Comparison of ENCODE assay signal across 8 cellular contexts in genomic region chr11:115504279-115505158, GRCh38. TPM values are rescaled to one million over a fixed set of nuclear protein-coding genes. Genes with fewer than 3 reads are reported as not detected.
A peak's percentile ranks its signal among the peaks of the same experiment; 100 is the strongest.
DNase-seq lines count a peak whose midpoint lies in the region; ATAC-seq and TF ChIP-seq lines count a peak whose summit lies in the region.

Gene CADM1, minus strand, starts transcription at chr11:115504415.

- peaks cover 29% of the 10 kb centered on the region for H3K27me3 Mint-ChIP-seq in activated naive CD8-positive, alpha-beta T cell treated with anti-CD3 and anti-CD28 coated beads, Interleukin-2, amount 10 ng/mL, durations not matched to agents 7 days and 5 days

- TF ChIP-seq CTCF in AG09319 (IDR thresholded peaks at IDR 0.05; ENCODE audit: low read depth, low read length): peak; percentile 32

- POLR2A ChIA-PET in activated naive CD8-positive, alpha-beta T cell treated with anti-CD3 and anti-CD28 coated beads, Interleukin-2, amount 10 ng/mL, durations not matched to agents 7 days and 5 days (lab: Charles Lee): no interaction called here

- in situ Hi-C loops in SK-MEL-5 (cut with HindIII; ENCODE audit: low pct_unique_long_range_greater_than_20kb, low sequenced_read_pairs): no loop called here

- H3K27ac Mint-ChIP-seq in activated naive CD8-positive, alpha-beta T cell treated with anti-CD3 and anti-CD28 coated beads, Interleukin-2, amount 10 ng/mL, durations not matched to agents 7 days and 5 days: no peak within 1 kb of the TSS

- H3K4me1 Mint-ChIP-seq in activated naive CD8-positive, alpha-beta T cell treated with anti-CD3 and anti-CD28 coated beads, Interleukin-2, amount 10 ng/mL, durations not matched to agents 7 days and 5 days: no peaks in the 10 kb centered on the region

- DNase-seq in AG09319 (ENCODE audit: extremely low read depth, low read depth): peak; percentile 14
- peak; percentile 88 for DNase-seq in LoVo (ENCODE audit: low spot score)
- peak; percentile 94 for DNase-seq in SK-MEL-5 (ENCODE audit: low read depth, low spot score)
- DNase-seq in activated naive CD8-positive, alpha-beta T cell treated with anti-CD3 and anti-CD28 coated beads, Interleukin-2, amount 10 ng/mL, durations not matched to agents 7 days and 5 days: peak; percentile 58
- peak; percentile 93 for DNase-seq in Right ventricle myocardium inferior (ENCODE audit: missing footprints)
- DNase-seq in occipital lobe (lab: John Stamatoyannopoulos, UW): peak; percentile 97
- DNase-seq in superior temporal gyrus (ENCODE audit: extremely low spot score): peak; percentile 98

- no peaks in the 10 kb centered on the region for H3K9me3 Mint-ChIP-seq in activated naive CD8-positive, alpha-beta T cell treated with anti-CD3 and anti-CD28 coated beads, Interleukin-2, amount 10 ng/mL, durations not matched to agents 7 days and 5 days

- ATAC-seq in GM19438 (IDR thresholded peaks at IDR 0.05; ENCODE audit: low read depth, unreplicated experiment) (peak; percentile 75), Right ventricle myocardium inferior (peak; percentile 95)
- peak; percentile 74 for ATAC-seq in activated naive CD8-positive, alpha-beta T cell treated with anti-CD3 and anti-CD28 coated beads, Interleukin-2, amount 10 ng/mL, durations not matched to agents 7 days and 5 days (ENCODE audit: low read depth)

- peak within 1 kb of the TSS; percentile 38 for H3K4me3 Mint-ChIP-seq in activated naive CD8-positive, alpha-beta T cell treated with anti-CD3 and anti-CD28 coated beads, Interleukin-2, amount 10 ng/mL, durations not matched to agents 7 days and 5 days

- H3K36me3 Mint-ChIP-seq in activated naive CD8-positive, alpha-beta T cell treated with anti-CD3 and anti-CD28 coated beads, Interleukin-2, amount 10 ng/mL, durations not matched to agents 7 days and 5 days: no peaks in the 10 kb centered on the region

- intact Hi-C loops in Right ventricle myocardium inferior (cut with DNase I): loop anchor here (2.0 to 10.0 kb wide), 5 partner anchors 104 to 320 kb away; no protein-coding TSS in a partner anchor

RNA-seq across cellular contexts. Expression of gene CADM1, which starts in this region (rescaled TPM):
- 56.3 and 62.4 TPM in 2 replicates for total RNA-seq in SK-MEL-5 (2014; rRNA removed; shearing (Covaris generic))
- 53.2 and 81.0 TPM in 2 replicates for polyA plus RNA-seq in SK-MEL-5 (2015; cell fraction: cytosol; rRNA removed)
- polyA plus RNA-seq in SK-MEL-5 (2015; cell fraction: nucleus; rRNA removed): 20.9 and 23.9 TPM in 2 replicates
- total RNA-seq in activated naive CD8-positive, alpha-beta T cell treated with anti-CD3 and anti-CD28 coated beads, Interleukin-2, amount 10 ng/mL, durations not matched to agents 7 days and 5 days: 1 to 10 TPM; 1.2 to 1.8 TPM
- 42.4 TPM for total RNA-seq in Right ventricle myocardium inferior
- 248 TPM for total RNA-seq in occipital lobe

Comparison
In these comparisons a context has a peak if more than half of its experiments do, and no peak if none do; other contexts are left out.
1. Peak in every context shown above with its lines: DNase-seq and ATAC-seq.
2. RNA of gene CADM1 (total RNA-seq): 248 TPM in occipital lobe (single experiment), 56.3 to 62.4 TPM in SK-MEL-5 and 42.4 TPM in Right ventricle myocardium inferior (single experiment); 1.2 to 1.8 TPM in activated naive CD8-positive, alpha-beta T cell treated with anti-CD3 and anti-CD28 coated beads, Interleukin-2, amount 10 ng/mL, durations not matched to agents 7 days and 5 days; every median in the first group is over 10 times any median in the second.
3. DNase-seq: peak in every context shown above with its lines; median percentile 98 in superior temporal gyrus; 97 in occipital lobe; 94 in SK-MEL-5; 93 in Right ventricle myocardium inferior; 88 in LoVo; 58 in activated naive CD8-positive, alpha-beta T cell treated with anti-CD3 and anti-CD28 coated beads, Interleukin-2, amount 10 ng/mL, durations not matched to agents 7 days and 5 days; 14 in AG09319.